ENCODE assay signal across 10 cellular contexts in genomic region chr12:25557830-25558436, GRCh38. TPM values are rescaled to one million over a fixed set of nuclear protein-coding genes. Genes with fewer than 3 reads are reported as not detected.
DNase-seq lines count a peak whose midpoint lies in the region; ATAC-seq and TF ChIP-seq lines count a peak whose summit lies in the region.
"Had no signal": no experiment of that assay in that cellular context is flagged by ENCODE, and none has a peak within 500 bp of the region (broad histone marks: within the 10 kb centered on the region; RNA-seq: fewer than 3 reads in every experiment).

No MANE protein-coding gene starts in this region.

- H3K4me1 Mint-ChIP-seq in CD8-positive, alpha-beta T cell (ENCODE audit: low read depth): peaks cover 3% of the 10 kb centered on the region

- H3K9me3 ChIP-seq in HCT116 (ENCODE audit: control insufficient read depth in 1 of 2, insufficient read depth in 1 of 2, low read depth in 1 of 2, low read length in 2 of 2): no peaks in the 10 kb centered on the region
- no peaks in the 10 kb centered on the region for H3K9me3 ChIP-seq in upper lobe of right lung
- no peaks in the 10 kb centered on the region for H3K9me3 ChIP-seq in aorta (ENCODE audit: control insufficient read depth, low read length)
- no peaks in the 10 kb centered on the region for H3K9me3 ChIP-seq in CD8-positive, alpha-beta T cell (ENCODE audit: low read length)

- H3K36me3 ChIP-seq in HCT116 (ENCODE audit: control insufficient read depth in 1 of 2, insufficient read depth in 2 of 2, low read length in 2 of 2) (no peaks in the 10 kb centered on the region), upper lobe of right lung (no peaks in the 10 kb centered on the region), aorta (ENCODE audit: control insufficient read depth in 1 of 2, insufficient read depth in 2 of 2, low read length in 1 of 2) (no peaks in the 10 kb centered on the region)
- no peaks in the 10 kb centered on the region for H3K36me3 ChIP-seq in CD8-positive, alpha-beta T cell (ENCODE audit: insufficient read depth, low read length)

- H2AFZ ChIP-seq in HCT116 (ENCODE audit: low read depth, low read length, poor library complexity, severe bottlenecking): peak overlapping the region; percentile 6

- H3K4me1 ChIP-seq in HCT116 (ENCODE audit: control insufficient read depth in 1 of 2, insufficient read depth in 2 of 2, low read length in 2 of 2) (no peaks in the 10 kb centered on the region), upper lobe of right lung (no peaks in the 10 kb centered on the region), aorta (ENCODE audit: control insufficient read depth in 1 of 2, insufficient read depth in 2 of 2, low read length in 2 of 2) (no peaks in the 10 kb centered on the region)
- H3K4me1 ChIP-seq in CD8-positive, alpha-beta T cell (ENCODE audit: insufficient read depth, low read length): no peaks in the 10 kb centered on the region

- no peak overlapping the region for H3K9ac ChIP-seq in HCT116 (ENCODE audit: low read length)

- H3K36me3 Mint-ChIP-seq in CD8-positive, alpha-beta T cell: no peaks in the 10 kb centered on the region
- H3K36me3 Mint-ChIP-seq: T-cell had no signal

- no peak overlapping the region for H3K4me2 ChIP-seq in HCT116 (ENCODE audit: low read length)

- H3K9me2 ChIP-seq in HCT116 (ENCODE audit: insufficient read depth): no peaks in the 10 kb centered on the region

- H3K27me3 Mint-ChIP-seq in CD8-positive, alpha-beta T cell (ENCODE audit: low read depth): no peaks in the 10 kb centered on the region
- H3K27me3 Mint-ChIP-seq: T-cell had no signal

- H3K27ac ChIP-seq in HCT116 (ENCODE audit: low read depth, low read length): no peak overlapping the region
- no peak overlapping the region for H3K27ac ChIP-seq in upper lobe of right lung
- H3K27ac ChIP-seq in aorta (ENCODE audit: low read depth in 1 of 2, low read length in 2 of 2): no peak overlapping the region
- no peak overlapping the region for H3K27ac ChIP-seq in CD8-positive, alpha-beta T cell (ENCODE audit: low read depth, low read length)

- H3K27me3 ChIP-seq in HCT116 (ENCODE audit: insufficient read depth, low read length) (no peaks in the 10 kb centered on the region), upper lobe of right lung (no peaks in the 10 kb centered on the region), aorta (ENCODE audit: control insufficient read depth in 1 of 2, insufficient read depth in 2 of 2, low read length in 1 of 2) (no peaks in the 10 kb centered on the region)
- no peaks in the 10 kb centered on the region for H3K27me3 ChIP-seq in CD8-positive, alpha-beta T cell (ENCODE audit: insufficient read depth, low read length)

- no peaks in the 10 kb centered on the region for H3K9me3 Mint-ChIP-seq in CD8-positive, alpha-beta T cell

- no peaks in the 10 kb centered on the region for H4K20me1 ChIP-seq in HCT116 (ENCODE audit: insufficient read depth)

- TF ChIP-seq POLR2A in HCT116 (IDR thresholded peaks at IDR 0.05; ENCODE audit: borderline replicate concordance, extremely low read depth, insufficient read depth, insufficient read length): no peak

- CTCF ChIA-PET in HCT116 (lab: Charles Lee): interaction anchor here (0.9 to 1.8 kb wide), 6 partner anchors 8 to 317 kb away, joined by 3 to 17 read pairs (median 4); no protein-coding TSS in a partner anchor
- CTCF ChIA-PET in CD8-positive, alpha-beta T cell (lab: Charles Lee): no interaction called here

- POLR2A ChIA-PET in HCT116 (lab: Charles Lee): no interaction called here
- POLR2A ChIA-PET in CD8-positive, alpha-beta T cell (lab: Charles Lee): no interaction called here

- intact Hi-C loops in HCT116 (cut with micrococcal nuclease) (loop anchor here (1.0 to 10.0 kb wide), 4 partner anchors 122 to 563 kb away; no protein-coding TSS in a partner anchor), upper lobe of right lung (cut with DNase I) (no loop called here), aorta (cut with DNase I) (no loop called here)
- intact Hi-C loops in CD8-positive, alpha-beta T cell (cut with DNase I, micrococcal nuclease): no loop called here

- DNase-seq in COLO829 (ENCODE audit: low spot score) (peak; percentile 40), HCT116 (ENCODE audit: low read depth, low spot score) (peak; percentile 54), RPMI8226 (peak; percentile 47), foreskin melanocyte (peak; percentile 68), upper lobe of right lung (no peak), NCI-H1092 (lab: John Stamatoyannopoulos, UW) (no peak), aorta (no peak)
- no peak for DNase-seq in CD8-positive, alpha-beta T cell

- TF ChIP-seq RAD21 in HCT116 (IDR thresholded peaks at IDR 0.05; ENCODE audit: low read depth): peak; percentile 73

- no peak overlapping the region for H3K27ac Mint-ChIP-seq in CD8-positive, alpha-beta T cell
- H3K27ac Mint-ChIP-seq: T-cell had no signal

- RAD21 ChIA-PET in HCT116 (lab: Charles Lee; ENCODE audit: low non-redundant PET in 1 of 2, low total read pairs in 2 of 2, uncharacterized antibody in 2 of 2, unreplicated experiment in 2 of 2): interaction anchor here in 1 of 2 experiments (0.6 kb wide), 1 partner anchor 170 kb away, joined by 3 read pairs; no protein-coding TSS in a partner anchor

- ATAC-seq in HCT116 (peak; percentile 49), upper lobe of right lung (peak; percentile 43), aorta (ENCODE audit: low FRiP score) (no peak)
- ATAC-seq in CD8-positive, alpha-beta T cell: no peak
- ATAC-seq: T-cell had no signal

- H3K79me2 ChIP-seq in HCT116 (ENCODE audit: insufficient read depth, low read length): no peaks in the 10 kb centered on the region

- 50% methylated on average over 2 of the region's 2 CpGs for whole genome bisulfite sequencing in aorta, 2 donors

- H3K4me3 ChIP-seq in HCT116 (replicated peaks in 1 of 2; ENCODE audit: low read depth in 1 of 2, low read length in 2 of 2): no peak overlapping the region
- H3K4me3 ChIP-seq in upper lobe of right lung: no peak overlapping the region
- no peak overlapping the region for H3K4me3 ChIP-seq in aorta (ENCODE audit: low read length in 2 of 2)
- no peak overlapping the region for H3K4me3 ChIP-seq in CD8-positive, alpha-beta T cell (ENCODE audit: low read depth, low read length)

- peak; percentile 60 to 73 (median 60); a peak in 5 of 6 replicates for TF ChIP-seq CTCF in HCT116 (IDR thresholded peaks at IDR 0.05 in 2 of 3, conservative IDR thresholded peaks at IDR 0.05 in 1 of 3; ENCODE audit: borderline replicate concordance in 1 of 3, insufficient read depth in 1 of 3, low read depth in 2 of 3, low read length in 2 of 3)
- peak; percentile 49 for TF ChIP-seq CTCF in upper lobe of right lung (IDR thresholded peaks at IDR 0.05)
- TF ChIP-seq CTCF in CD8-positive, alpha-beta T cell (IDR thresholded peaks at IDR 0.05): no peak

- H3K4me3 Mint-ChIP-seq in CD8-positive, alpha-beta T cell: no peak overlapping the region
- H3K4me3 Mint-ChIP-seq: T-cell had no signal

- no TSS peak for BruUV-seq in HCT116 (replicated peaks; lab: Mats Ljungman, UMichigan)

TF ChIP-seq in HCT116, 20 proteins besides CTCF, POLR2A, EP300 and RAD21:
- TF ChIP-seq CEBPB (IDR thresholded peaks at IDR 0.05; ENCODE audit: low read depth) (no peak), CBX3 (IDR thresholded peaks at IDR 0.05; ENCODE audit: low read depth) (no peak), REST (IDR thresholded peaks at IDR 0.05; ENCODE audit: low read depth) (no peak), SIN3A (IDR thresholded peaks at IDR 0.05; ENCODE audit: low read depth) (no peak), SRF (IDR thresholded peaks at IDR 0.05; ENCODE audit: low read depth) (no peak), EZH2 (IDR thresholded peaks at IDR 0.05) (no peak), TCF7L2 (IDR thresholded peaks at IDR 0.05; ENCODE audit: borderline replicate concordance, extremely low read depth, insufficient read depth, insufficient read length) (no peak), SP1 (IDR thresholded peaks at IDR 0.05; ENCODE audit: low read depth) (no peak), JUND (IDR thresholded peaks at IDR 0.05) (no peak), POLR2AphosphoS5 (IDR thresholded peaks at IDR 0.05; ENCODE audit: low read depth, low read length) (no peak), EGR1 (IDR thresholded peaks at IDR 0.05; ENCODE audit: low read depth) (no peak), ELF1 (IDR thresholded peaks at IDR 0.05; ENCODE audit: borderline replicate concordance, low read depth) (no peak)

RNA-seq across cellular contexts. Expression of gene LMNTD1, which starts 4.8 kb away (rescaled TPM):
- not detected for total RNA-seq in HCT116 (2021; ENCODE audit: unreplicated experiment)
- polyA plus RNA-seq in HCT116 (2012): not detected in 2 replicates
- not detected for total RNA-seq in upper lobe of right lung
- total RNA-seq in aorta: not detected
- not detected for polyA plus RNA-seq in aorta
- not detected for total RNA-seq in CD8-positive, alpha-beta T cell
- total RNA-seq: T-cell had no signal
- polyA plus RNA-seq: neural cell had no signal

Comparison
In these comparisons a context has a peak if more than half of its experiments do, and no peak if none do; other contexts are left out.
1. DNase-seq: peak in COLO829 (single experiment), HCT116 (single experiment), RPMI8226 (single experiment) and foreskin melanocyte (single experiment); none in upper lobe of right lung (single experiment), NCI-H1092 (single experiment), aorta (0 of 2) and CD8-positive, alpha-beta T cell (0 of 7).
2. ATAC-seq: peak in HCT116 (single experiment) and upper lobe of right lung (single experiment); none in aorta (single experiment) and CD8-positive, alpha-beta T cell (single experiment).